5 cellular contexts compared by ENCODE assay signal in genomic region chr17:18721775-18722547, GRCh38. TPM values are rescaled to one million over a fixed set of nuclear protein-coding genes. Genes with fewer than 3 reads are reported as not detected.
"Had no signal": no experiment of that assay in that cellular context is flagged by ENCODE, and none has a peak within 500 bp of the region (broad histone marks: within the 10 kb centered on the region; RNA-seq: fewer than 3 reads in every experiment).

No MANE protein-coding gene starts in this region.

RNA-seq across cellular contexts. Expression of gene FBXW10, which starts 21.9 kb away (rescaled TPM):
- total RNA-seq: activated CD8-positive, alpha-beta T cell treated with anti-CD3 and anti-CD28 coated beads, Interleukin-2, amount 10 ng/mL, durations not matched to agents 7 days and 5 days; activated naive CD8-positive, alpha-beta T cell treated with anti-CD3 and anti-CD28 coated beads, Interleukin-2, amount 10 ng/mL, durations not matched to agents 7 days and 5 days; colonic mucosa; T-helper 17 cell; WTC11 had no signal
